Comparison of ENCODE assay signal across 9 cellular contexts in the genomic region with DNA sequence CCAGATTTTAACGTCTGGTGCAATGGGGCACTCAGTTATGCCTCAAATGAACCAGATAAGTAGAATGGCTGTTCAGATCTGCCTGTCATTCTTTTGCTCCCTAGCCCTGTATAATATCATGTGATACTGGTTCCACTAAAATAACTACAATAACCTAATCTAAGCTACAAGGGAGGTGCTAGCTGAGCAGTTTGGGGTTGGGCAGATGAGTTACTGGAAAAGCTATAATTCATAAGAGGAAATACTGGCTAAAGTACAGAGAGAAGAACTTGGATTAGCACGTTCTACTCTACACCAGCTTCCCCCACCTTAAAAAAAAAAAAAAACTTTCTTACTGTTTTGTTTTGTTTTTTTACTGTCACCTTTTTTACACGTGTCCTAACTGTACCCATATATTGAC.
"Had no signal": no experiment of that assay in that cellular context is flagged by ENCODE, and none has a peak within 500 bp of the region (broad histone marks: within the 10 kb centered on the region; RNA-seq: fewer than 3 reads in every experiment).

No MANE protein-coding gene starts in this region.

- H3K4me3 ChIP-seq: GM23248, HAP-1 had no signal

- DNase-seq: GM23248, GOT3, H7, HFFc6, Karpas-422, KBM-7 had no signal

- H3K27ac ChIP-seq: GM23248, KMS-11 had no signal

- ATAC-seq: HCT116 had no signal

- H3K9ac ChIP-seq: GM23248, KMS-11 had no signal

- H2AFZ ChIP-seq: GM23248 had no signal

- H3K4me1 ChIP-seq: HAP-1 had no signal

- H3K36me3 ChIP-seq: HAP-1 had no signal

- H3K9me3 ChIP-seq: HAP-1 had no signal
